1 cellular context compared by ENCODE assay signal in the genomic region with DNA sequence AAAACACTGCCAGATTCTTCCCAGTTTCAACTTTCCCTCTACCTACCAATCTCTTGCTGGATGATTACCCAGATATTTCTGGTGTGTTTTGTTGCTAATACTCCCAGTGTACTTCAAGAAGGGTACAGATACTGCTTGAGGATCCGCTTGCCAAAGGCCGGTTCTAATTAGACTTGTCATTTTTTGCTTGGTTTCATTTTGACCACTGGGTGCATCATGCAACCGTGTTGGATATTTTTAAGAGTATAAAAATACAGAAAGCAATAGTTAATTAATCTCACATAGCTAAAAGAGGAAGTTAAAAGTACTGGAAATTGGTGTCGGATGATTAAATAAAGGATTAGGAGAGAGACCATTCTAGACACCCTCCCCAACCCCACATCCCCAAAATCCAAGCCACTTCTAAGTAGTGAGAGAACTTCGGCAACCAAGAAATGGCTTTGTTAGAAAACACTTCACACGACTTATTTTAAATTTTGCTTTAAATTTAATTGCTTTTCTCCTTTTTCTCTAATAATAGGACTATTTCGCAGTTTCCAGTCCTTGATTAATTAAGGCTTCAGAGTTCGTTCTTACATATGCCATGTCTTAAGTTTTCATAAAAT.
TF ChIP-seq lines count a peak whose summit lies in the region.

No MANE protein-coding gene starts in this region.

TF ChIP-seq in IMR-90, 13 proteins besides CTCF, POLR2A, EP300 and RAD21:
- no peak for TF ChIP-seq MAZ (IDR thresholded peaks at IDR 0.05; ENCODE audit: borderline replicate concordance, low read depth, low read length)
- no peak for TF ChIP-seq MXI1 (IDR thresholded peaks at IDR 0.05; ENCODE audit: borderline replicate concordance, low read depth, low read length)
- TF ChIP-seq MAFK (IDR thresholded peaks at IDR 0.05; ENCODE audit: low read depth, low read length), result no peak
- TF ChIP-seq SMC3 (IDR thresholded peaks at IDR 0.05; ENCODE audit: low read depth, low read length), result no peak
- TF ChIP-seq NFE2L2 (IDR thresholded peaks at IDR 0.05; ENCODE audit: low read depth, low read length), result no peak
- TF ChIP-seq, protein P1, sequence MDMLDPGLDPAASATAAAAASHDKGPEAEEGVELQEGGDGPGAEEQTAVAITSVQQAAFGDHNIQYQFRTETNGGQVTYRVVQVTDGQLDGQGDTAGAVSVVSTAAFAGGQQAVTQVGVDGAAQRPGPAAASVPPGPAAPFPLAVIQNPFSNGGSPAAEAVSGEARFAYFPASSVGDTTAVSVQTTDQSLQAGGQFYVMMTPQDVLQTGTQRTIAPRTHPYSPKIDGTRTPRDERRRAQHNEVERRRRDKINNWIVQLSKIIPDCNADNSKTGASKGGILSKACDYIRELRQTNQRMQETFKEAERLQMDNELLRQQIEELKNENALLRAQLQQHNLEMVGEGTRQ (IDR thresholded peaks at IDR 0.05; ENCODE audit: low read depth, low read length), result no peak
- no peak for TF ChIP-seq RFX5 (IDR thresholded peaks at IDR 0.05; ENCODE audit: low read depth, low read length)
- TF ChIP-seq BHLHE40 (IDR thresholded peaks at IDR 0.05; ENCODE audit: low read depth, low read length), result no peak
- no peak for TF ChIP-seq RCOR1 (IDR thresholded peaks at IDR 0.05; ENCODE audit: insufficient replicate concordance, low read length)
- TF ChIP-seq FOS (IDR thresholded peaks at IDR 0.05; ENCODE audit: low read depth, low read length), result no peak
- no peak for TF ChIP-seq CEBPB (IDR thresholded peaks at IDR 0.05; ENCODE audit: low read depth, low read length)
- TF ChIP-seq CHD1 (IDR thresholded peaks at IDR 0.05; ENCODE audit: low read depth, low read length), result no peak
- TF ChIP-seq, protein P2, sequence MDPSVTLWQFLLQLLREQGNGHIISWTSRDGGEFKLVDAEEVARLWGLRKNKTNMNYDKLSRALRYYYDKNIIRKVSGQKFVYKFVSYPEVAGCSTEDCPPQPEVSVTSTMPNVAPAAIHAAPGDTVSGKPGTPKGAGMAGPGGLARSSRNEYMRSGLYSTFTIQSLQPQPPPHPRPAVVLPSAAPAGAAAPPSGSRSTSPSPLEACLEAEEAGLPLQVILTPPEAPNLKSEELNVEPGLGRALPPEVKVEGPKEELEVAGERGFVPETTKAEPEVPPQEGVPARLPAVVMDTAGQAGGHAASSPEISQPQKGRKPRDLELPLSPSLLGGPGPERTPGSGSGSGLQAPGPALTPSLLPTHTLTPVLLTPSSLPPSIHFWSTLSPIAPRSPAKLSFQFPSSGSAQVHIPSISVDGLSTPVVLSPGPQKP (IDR thresholded peaks at IDR 0.05; ENCODE audit: borderline replicate concordance, low read depth, low read length), result no peak
